ENCODE assay signal across 1 cellular context in the genomic region with DNA sequence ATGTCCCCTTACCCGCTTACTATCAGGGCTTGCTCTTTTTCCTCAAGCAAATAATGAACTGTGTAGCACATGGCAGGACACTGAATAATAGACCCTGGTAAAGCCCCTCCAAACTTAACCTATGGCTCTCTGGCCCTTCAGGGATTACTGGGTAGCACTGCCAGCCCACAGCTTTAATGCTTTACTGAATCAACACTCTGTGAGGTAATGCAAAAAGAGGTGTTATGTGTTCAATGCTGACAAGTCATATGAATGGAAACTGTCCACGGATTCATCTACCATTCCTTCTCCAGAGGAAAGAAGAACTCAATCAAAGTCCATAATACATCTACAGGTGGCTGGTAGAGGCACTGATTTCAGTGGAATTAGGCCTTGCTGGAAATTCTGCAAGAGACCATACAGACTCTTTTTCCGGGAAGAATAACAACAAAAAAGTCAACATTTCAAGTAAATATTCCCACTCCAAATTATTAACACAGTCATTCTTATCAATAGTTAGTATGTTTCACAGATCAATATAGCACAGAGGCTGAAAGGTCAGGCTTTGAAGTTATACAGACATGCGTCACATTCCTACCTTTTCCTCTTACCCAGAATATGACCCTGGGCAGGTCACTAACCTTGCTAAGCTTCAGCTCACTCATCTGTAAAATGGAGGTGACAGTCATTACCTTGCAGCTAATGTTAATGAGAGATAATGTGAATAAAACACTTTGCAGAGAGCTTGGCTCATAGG.
TF ChIP-seq lines count a peak whose summit lies in the region.

No MANE protein-coding gene starts in this region.

TF ChIP-seq in HepG2, 621 proteins besides CTCF, POLR2A, EP300 and RAD21 (continued from another document and continues in another):
- TF ChIP-seq, protein P1, sequence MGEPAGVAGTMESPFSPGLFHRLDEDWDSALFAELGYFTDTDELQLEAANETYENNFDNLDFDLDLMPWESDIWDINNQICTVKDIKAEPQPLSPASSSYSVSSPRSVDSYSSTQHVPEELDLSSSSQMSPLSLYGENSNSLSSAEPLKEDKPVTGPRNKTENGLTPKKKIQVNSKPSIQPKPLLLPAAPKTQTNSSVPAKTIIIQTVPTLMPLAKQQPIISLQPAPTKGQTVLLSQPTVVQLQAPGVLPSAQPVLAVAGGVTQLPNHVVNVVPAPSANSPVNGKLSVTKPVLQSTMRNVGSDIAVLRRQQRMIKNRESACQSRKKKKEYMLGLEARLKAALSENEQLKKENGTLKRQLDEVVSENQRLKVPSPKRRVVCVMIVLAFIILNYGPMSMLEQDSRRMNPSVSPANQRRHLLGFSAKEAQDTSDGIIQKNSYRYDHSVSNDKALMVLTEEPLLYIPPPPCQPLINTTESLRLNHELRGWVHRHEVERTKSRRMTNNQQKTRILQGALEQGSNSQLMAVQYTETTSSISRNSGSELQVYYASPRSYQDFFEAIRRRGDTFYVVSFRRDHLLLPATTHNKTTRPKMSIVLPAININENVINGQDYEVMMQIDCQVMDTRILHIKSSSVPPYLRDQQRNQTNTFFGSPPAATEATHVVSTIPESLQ (CRISPR knock-in tag; conservative IDR thresholded peaks at IDR 0.05) = no peak
- TF ChIP-seq ZNF546 (CRISPR knock-in tag; conservative IDR thresholded peaks at IDR 0.05) (no peak), ZNF558 (CRISPR knock-in tag; IDR thresholded peaks at IDR 0.05; ENCODE audit: borderline replicate concordance) (no peak; the same call in 1 of the 2 replicates), ZMAT3 (CRISPR knock-in tag; conservative IDR thresholded peaks at IDR 0.05) (0 out of 2 replicates have a peak, but pooled peaks have one; percentile 48), PRPF4 (IDR thresholded peaks at IDR 0.05; ENCODE audit: low read depth, low read length, poor library complexity, severe bottlenecking) (no peak), ZNF333 (CRISPR knock-in tag; IDR thresholded peaks at IDR 0.05; ENCODE audit: borderline replicate concordance) (no peak), ZNF432 (CRISPR knock-in tag; IDR thresholded peaks at IDR 0.05; ENCODE audit: borderline replicate concordance) (no peak), ZC3H13 (CRISPR knock-in tag; IDR thresholded peaks at IDR 0.05) (no peak), POLR2G (IDR thresholded peaks at IDR 0.05; ENCODE audit: low read depth, low read length) (no peak), ZNF138 (CRISPR knock-in tag; IDR thresholded peaks at IDR 0.05; ENCODE audit: low read depth) (no peak), ZNF619 (CRISPR knock-in tag; IDR thresholded peaks at IDR 0.05) (no peak), ZNF235 (CRISPR knock-in tag; IDR thresholded peaks at IDR 0.05; ENCODE audit: borderline replicate concordance) (no peak), ZNF570 (CRISPR knock-in tag; IDR thresholded peaks at IDR 0.05; ENCODE audit: borderline replicate concordance) (no peak), ZNF354B (CRISPR knock-in tag; IDR thresholded peaks at IDR 0.05) (no peak), HNRNPLL (IDR thresholded peaks at IDR 0.05; ENCODE audit: low read depth, low read length, poor library complexity, severe bottlenecking) (no peak), MTF2 (CRISPR knock-in tag; IDR thresholded peaks at IDR 0.05; ENCODE audit: borderline replicate concordance) (no peak), ZNF44 (CRISPR knock-in tag; IDR thresholded peaks at IDR 0.05) (no peak), TSC22D2 (CRISPR knock-in tag; IDR thresholded peaks at IDR 0.05; ENCODE audit: borderline replicate concordance) (no peak), SP4 (CRISPR knock-in tag; IDR thresholded peaks at IDR 0.05) (no peak), KMT2A (CRISPR knock-in tag; IDR thresholded peaks at IDR 0.05) (no peak), SSRP1 (CRISPR knock-in tag; IDR thresholded peaks at IDR 0.05) (no peak; the same call in 1 of the 2 replicates), WIZ (CRISPR knock-in tag; IDR thresholded peaks at IDR 0.05) (no peak), NRL (CRISPR knock-in tag; IDR thresholded peaks at IDR 0.05; ENCODE audit: borderline replicate concordance) (no peak), RXRA (CRISPR knock-in tag; IDR thresholded peaks at IDR 0.05) (peak; percentile 96; the same call in 1 of the 2 replicates), ZMYM2 (CRISPR knock-in tag; IDR thresholded peaks at IDR 0.05) (no peak), ZNF572 (CRISPR knock-in tag; IDR thresholded peaks at IDR 0.05) (no peak), ZNF768 (CRISPR knock-in tag; IDR thresholded peaks at IDR 0.05) (no peak), CBX2 (IDR thresholded peaks at IDR 0.05; ENCODE audit: low read depth, low read length) (no peak), CBX2 (CRISPR knock-in tag; IDR thresholded peaks at IDR 0.05; ENCODE audit: low read depth) (no peak), ZNF530 (CRISPR knock-in tag; IDR thresholded peaks at IDR 0.05; ENCODE audit: low read depth) (no peak), RBFOX2 (IDR thresholded peaks at IDR 0.05; ENCODE audit: low read depth, low read length) (no peak), SALL2 (CRISPR knock-in tag; IDR thresholded peaks at IDR 0.05) (no peak), SNAI1 (CRISPR knock-in tag; IDR thresholded peaks at IDR 0.05; ENCODE audit: borderline replicate concordance) (peak; percentile 80; the same call in 1 of the 2 replicates), ZNF777 (CRISPR knock-in tag; IDR thresholded peaks at IDR 0.05) (0 out of 2 replicates have a peak, but pooled peaks have one; percentile 23), ZNF550 (CRISPR knock-in tag; IDR thresholded peaks at IDR 0.05; ENCODE audit: borderline replicate concordance) (no peak), CENPT (CRISPR knock-in tag; IDR thresholded peaks at IDR 0.05; ENCODE audit: low read depth) (no peak), ZNF331 (CRISPR knock-in tag; IDR thresholded peaks at IDR 0.05) (peak; percentile 81; the same call in 1 of the 2 replicates), ZNF747 (CRISPR knock-in tag; IDR thresholded peaks at IDR 0.05; ENCODE audit: borderline replicate concordance) (peak; percentile 65; the same call in 1 of the 2 replicates), MAZ (IDR thresholded peaks at IDR 0.05; ENCODE audit: borderline replicate concordance, low read depth, low read length) (no peak), MAZ (CRISPR knock-in tag; IDR thresholded peaks at IDR 0.05; ENCODE audit: low read depth) (peak; percentile 58; the same call in 1 of the 2 replicates), SIX1 (CRISPR knock-in tag; IDR thresholded peaks at IDR 0.05; ENCODE audit: borderline replicate concordance) (peak; percentile 90), ARNTL (CRISPR knock-in tag; IDR thresholded peaks at IDR 0.05) (peak; percentile 85; the same call in 1 of the 2 replicates), ZNF292 (CRISPR knock-in tag; IDR thresholded peaks at IDR 0.05; ENCODE audit: borderline replicate concordance, low read depth) (no peak), ZSCAN29 (CRISPR knock-in tag; conservative IDR thresholded peaks at IDR 0.05) (no peak), KLF9 (CRISPR knock-in tag; IDR thresholded peaks at IDR 0.05; ENCODE audit: low read depth) (no peak), ZNF879 (CRISPR knock-in tag; IDR thresholded peaks at IDR 0.05) (no peak), NR2F6 (IDR thresholded peaks at IDR 0.05) (peak; percentile 100), NR2F6 (CRISPR knock-in tag; IDR thresholded peaks at IDR 0.05) (peak; percentile 99)
- TF ChIP-seq, protein P2, sequence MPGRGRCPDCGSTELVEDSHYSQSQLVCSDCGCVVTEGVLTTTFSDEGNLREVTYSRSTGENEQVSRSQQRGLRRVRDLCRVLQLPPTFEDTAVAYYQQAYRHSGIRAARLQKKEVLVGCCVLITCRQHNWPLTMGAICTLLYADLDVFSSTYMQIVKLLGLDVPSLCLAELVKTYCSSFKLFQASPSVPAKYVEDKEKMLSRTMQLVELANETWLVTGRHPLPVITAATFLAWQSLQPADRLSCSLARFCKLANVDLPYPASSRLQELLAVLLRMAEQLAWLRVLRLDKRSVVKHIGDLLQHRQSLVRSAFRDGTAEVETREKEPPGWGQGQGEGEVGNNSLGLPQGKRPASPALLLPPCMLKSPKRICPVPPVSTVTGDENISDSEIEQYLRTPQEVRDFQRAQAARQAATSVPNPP (CRISPR knock-in tag; IDR thresholded peaks at IDR 0.05) = peak; percentile 76; the same call in 1 of the 2 replicates
- TF ChIP-seq, protein P3, sequence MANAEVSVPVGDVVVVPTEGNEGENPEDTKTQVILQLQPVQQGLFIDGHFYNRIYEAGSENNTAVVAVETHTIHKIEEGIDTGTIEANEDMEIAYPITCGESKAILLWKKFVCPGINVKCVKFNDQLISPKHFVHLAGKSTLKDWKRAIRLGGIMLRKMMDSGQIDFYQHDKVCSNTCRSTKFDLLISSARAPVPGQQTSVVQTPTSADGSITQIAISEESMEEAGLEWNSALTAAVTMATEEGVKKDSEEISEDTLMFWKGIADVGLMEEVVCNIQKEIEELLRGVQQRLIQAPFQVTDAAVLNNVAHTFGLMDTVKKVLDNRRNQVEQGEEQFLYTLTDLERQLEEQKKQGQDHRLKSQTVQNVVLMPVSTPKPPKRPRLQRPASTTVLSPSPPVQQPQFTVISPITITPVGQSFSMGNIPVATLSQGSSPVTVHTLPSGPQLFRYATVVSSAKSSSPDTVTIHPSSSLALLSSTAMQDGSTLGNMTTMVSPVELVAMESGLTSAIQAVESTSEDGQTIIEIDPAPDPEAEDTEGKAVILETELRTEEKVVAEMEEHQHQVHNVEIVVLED (CRISPR knock-in tag; IDR thresholded peaks at IDR 0.05; ENCODE audit: borderline replicate concordance) = no peak; the same call in 1 of the 2 replicates
- TF ChIP-seq, protein P4, sequence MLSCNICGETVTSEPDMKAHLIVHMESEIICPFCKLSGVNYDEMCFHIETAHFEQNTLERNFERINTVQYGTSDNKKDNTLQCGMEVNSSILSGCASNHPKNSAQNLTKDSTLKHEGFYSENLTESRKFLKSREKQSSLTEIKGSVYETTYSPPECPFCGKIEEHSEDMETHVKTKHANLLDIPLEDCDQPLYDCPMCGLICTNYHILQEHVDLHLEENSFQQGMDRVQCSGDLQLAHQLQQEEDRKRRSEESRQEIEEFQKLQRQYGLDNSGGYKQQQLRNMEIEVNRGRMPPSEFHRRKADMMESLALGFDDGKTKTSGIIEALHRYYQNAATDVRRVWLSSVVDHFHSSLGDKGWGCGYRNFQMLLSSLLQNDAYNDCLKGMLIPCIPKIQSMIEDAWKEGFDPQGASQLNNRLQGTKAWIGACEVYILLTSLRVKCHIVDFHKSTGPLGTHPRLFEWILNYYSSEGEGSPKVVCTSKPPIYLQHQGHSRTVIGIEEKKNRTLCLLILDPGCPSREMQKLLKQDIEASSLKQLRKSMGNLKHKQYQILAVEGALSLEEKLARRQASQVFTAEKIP (CRISPR knock-in tag; IDR thresholded peaks at IDR 0.05; ENCODE audit: borderline replicate concordance) = no peak
- TF ChIP-seq, protein P5, sequence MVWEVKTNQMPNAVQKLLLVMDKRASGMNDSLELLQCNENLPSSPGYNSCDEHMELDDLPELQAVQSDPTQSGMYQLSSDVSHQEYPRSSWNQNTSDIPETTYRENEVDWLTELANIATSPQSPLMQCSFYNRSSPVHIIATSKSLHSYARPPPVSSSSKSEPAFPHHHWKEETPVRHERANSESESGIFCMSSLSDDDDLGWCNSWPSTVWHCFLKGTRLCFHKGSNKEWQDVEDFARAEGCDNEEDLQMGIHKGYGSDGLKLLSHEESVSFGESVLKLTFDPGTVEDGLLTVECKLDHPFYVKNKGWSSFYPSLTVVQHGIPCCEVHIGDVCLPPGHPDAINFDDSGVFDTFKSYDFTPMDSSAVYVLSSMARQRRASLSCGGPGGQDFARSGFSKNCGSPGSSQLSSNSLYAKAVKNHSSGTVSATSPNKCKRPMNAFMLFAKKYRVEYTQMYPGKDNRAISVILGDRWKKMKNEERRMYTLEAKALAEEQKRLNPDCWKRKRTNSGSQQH (CRISPR knock-in tag; IDR thresholded peaks at IDR 0.05; ENCODE audit: low read depth) = peak; percentile 10; the same call in 1 of the 2 replicates
- TF ChIP-seq, protein P6, sequence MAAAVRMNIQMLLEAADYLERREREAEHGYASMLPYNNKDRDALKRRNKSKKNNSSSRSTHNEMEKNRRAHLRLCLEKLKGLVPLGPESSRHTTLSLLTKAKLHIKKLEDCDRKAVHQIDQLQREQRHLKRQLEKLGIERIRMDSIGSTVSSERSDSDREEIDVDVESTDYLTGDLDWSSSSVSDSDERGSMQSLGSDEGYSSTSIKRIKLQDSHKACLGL (CRISPR knock-in tag; IDR thresholded peaks at IDR 0.05) = no peak
- TF ChIP-seq, protein P7, sequence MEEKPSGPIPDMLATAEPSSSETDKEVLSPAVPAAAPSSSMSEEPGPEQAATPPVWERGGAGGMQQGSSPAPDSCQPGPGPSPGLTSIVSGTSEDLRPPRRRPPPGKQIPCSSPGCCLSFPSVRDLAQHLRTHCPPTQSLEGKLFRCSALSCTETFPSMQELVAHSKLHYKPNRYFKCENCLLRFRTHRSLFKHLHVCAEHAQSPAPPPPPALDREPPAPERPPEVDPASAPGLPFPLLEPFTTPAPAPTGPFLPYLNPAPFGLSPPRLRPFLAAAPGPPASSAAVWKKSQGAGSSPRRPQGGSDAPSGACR (CRISPR knock-in tag; IDR thresholded peaks at IDR 0.05) = peak; percentile 64; the same call in 1 of the 2 replicates
- TF ChIP-seq, protein P8, sequence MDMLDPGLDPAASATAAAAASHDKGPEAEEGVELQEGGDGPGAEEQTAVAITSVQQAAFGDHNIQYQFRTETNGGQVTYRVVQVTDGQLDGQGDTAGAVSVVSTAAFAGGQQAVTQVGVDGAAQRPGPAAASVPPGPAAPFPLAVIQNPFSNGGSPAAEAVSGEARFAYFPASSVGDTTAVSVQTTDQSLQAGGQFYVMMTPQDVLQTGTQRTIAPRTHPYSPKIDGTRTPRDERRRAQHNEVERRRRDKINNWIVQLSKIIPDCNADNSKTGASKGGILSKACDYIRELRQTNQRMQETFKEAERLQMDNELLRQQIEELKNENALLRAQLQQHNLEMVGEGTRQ (IDR thresholded peaks at IDR 0.05; ENCODE audit: low read depth, low read length) = no peak
- TF ChIP-seq, protein P8 (CRISPR knock-in tag; IDR thresholded peaks at IDR 0.05; ENCODE audit: borderline replicate concordance) = no peak
- TF ChIP-seq, protein P9, sequence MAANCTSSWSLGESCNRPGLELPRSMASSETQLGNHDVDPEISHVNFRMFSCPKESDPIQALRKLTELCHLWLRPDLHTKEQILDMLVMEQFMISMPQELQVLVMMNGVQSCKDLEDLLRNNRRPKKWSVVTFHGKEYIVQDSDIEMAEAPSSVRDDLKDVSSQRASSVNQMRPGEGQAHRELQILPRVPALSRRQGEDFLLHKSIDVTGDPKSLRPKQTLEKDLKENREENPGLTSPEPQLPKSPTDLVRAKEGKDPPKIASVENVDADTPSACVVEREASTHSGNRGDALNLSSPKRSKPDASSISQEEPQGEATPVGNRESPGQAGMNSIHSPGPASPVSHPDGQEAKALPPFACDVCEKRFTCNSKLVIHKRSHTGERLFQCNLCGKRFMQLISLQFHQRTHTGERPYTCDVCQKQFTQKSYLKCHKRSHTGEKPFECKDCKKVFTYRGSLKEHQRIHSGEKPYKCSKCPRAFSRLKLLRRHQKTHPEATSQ (CRISPR knock-in tag; IDR thresholded peaks at IDR 0.05; ENCODE audit: borderline replicate concordance) = peak; percentile 79; the same call in 1 of the 2 replicates
